ENCODE assay signal across 9 cellular contexts in the genomic region with DNA sequence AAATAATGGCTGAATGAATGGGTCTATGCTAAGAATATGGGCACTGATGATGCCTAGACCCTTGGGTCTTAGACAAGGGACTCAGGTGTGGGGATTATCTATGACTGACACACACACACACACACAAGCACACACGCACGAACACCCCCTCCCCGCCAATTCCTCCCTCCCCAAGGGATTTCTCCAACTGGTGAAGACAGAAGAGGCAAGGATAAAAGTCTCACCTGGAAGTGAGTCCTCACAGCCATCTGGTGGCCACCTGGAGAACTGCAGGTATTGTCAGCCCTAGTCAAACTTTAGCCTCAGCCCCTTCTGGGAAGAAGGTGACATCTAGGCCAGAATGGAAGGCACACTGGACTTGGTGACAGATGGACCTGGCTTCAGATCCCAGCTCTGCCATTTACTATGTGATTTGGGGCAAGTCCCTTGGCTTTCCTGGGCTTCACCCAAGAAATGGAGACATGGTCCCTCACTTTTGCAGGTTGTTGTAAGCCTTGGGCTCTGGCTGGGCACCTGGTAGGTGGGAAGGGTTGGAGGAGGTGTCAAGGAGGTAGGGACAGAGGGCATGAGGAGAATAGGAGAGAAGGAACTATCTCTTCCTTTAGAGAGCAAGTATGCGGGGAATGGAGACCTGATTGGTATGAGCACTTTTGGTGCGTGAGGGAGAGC. TPM values are rescaled to one million over a fixed set of nuclear protein-coding genes. Genes with fewer than 3 reads are reported as not detected.
A peak's percentile ranks its signal among the peaks of the same experiment; 100 is the strongest.
DNase-seq lines count a peak whose midpoint lies in the region; ATAC-seq and TF ChIP-seq lines count a peak whose summit lies in the region.
"Had no signal": no experiment of that assay in that cellular context is flagged by ENCODE, and none has a peak within 500 bp of the region (broad histone marks: within the 10 kb centered on the region; RNA-seq: fewer than 3 reads in every experiment).

No MANE protein-coding gene starts in this region.

- H3K27me3 ChIP-seq in CD8-positive, alpha-beta T cell (ENCODE audit: insufficient read depth, low read length), result no peaks in the 10 kb centered on the region
- no peaks in the 10 kb centered on the region for H3K27me3 ChIP-seq in RWPE2 (ENCODE audit: insufficient read depth, poor library complexity, severe bottlenecking)
- H3K27me3 ChIP-seq in heart right ventricle, result peaks cover 0 to under 1% (median 0%) of the 10 kb centered on the region in 7 donors
- H3K27me3 ChIP-seq in spleen (replicated peaks in 1 of 7), result peaks cover 0 to 15% (median 0%) of the 10 kb centered on the region in 7 donors

- H3K9me3 ChIP-seq in CD8-positive, alpha-beta T cell (ENCODE audit: low read length), result no peaks in the 10 kb centered on the region
- no peaks in the 10 kb centered on the region for H3K9me3 ChIP-seq in RWPE2 (ENCODE audit: severe bottlenecking)
- H3K9me3 ChIP-seq in heart right ventricle, result no peaks in the 10 kb centered on the region
- H3K9me3 ChIP-seq in spleen, result no peaks in the 10 kb centered on the region

- H3K9me3 Mint-ChIP-seq in CD8-positive, alpha-beta T cell, result no peaks in the 10 kb centered on the region
- no peaks in the 10 kb centered on the region for H3K9me3 Mint-ChIP-seq in stimulated activated memory B cell treated with anti-CD40 and anti-IgM and Interleukin-4, amounts not matched to agents 10 μg/mL and 1 μg/mL and 100 μg/mL, for 72 hours

- TF ChIP-seq CTCF in CD8-positive, alpha-beta T cell (IDR thresholded peaks at IDR 0.05), result peak; percentile 80
- TF ChIP-seq CTCF in RWPE2 (IDR thresholded peaks at IDR 0.05; ENCODE audit: poor library complexity, severe bottlenecking) (peak; percentile 88), heart right ventricle (IDR thresholded peaks at IDR 0.05) (peak; percentile 77 to 90 (median 88)), spleen (IDR thresholded peaks at IDR 0.05 in 8 of 11, conservative IDR thresholded peaks at IDR 0.05 in 3 of 11) (peak; percentile 75 to 95 (median 93))

- WGBS in heart right ventricle, 2 donors, result 40% methylated on average over 5 of the region's 5 CpGs
- 40 to 48% (median 45%) methylated on average over 5 of the region's 5 CpGs for WGBS in spleen, 5 donors

- peak; percentile 28 for ATAC-seq in CD8-positive, alpha-beta T cell
- ATAC-seq in RWPE2 (ENCODE audit: low read depth) (0 out of 3 replicates have a peak, but pooled peaks have one; percentile 22), heart right ventricle (no peak), HG03565 (IDR thresholded peaks at IDR 0.05; ENCODE audit: unreplicated experiment) (no peak)
- no peak for ATAC-seq in stimulated activated memory B cell treated with anti-CD40 and anti-IgM and Interleukin-4, amounts not matched to agents 10 μg/mL and 1 μg/mL and 100 μg/mL, for 72 hours

- H3K27ac Mint-ChIP-seq in CD8-positive, alpha-beta T cell, result no peak overlapping the region
- no peak overlapping the region for H3K27ac Mint-ChIP-seq in stimulated activated memory B cell treated with anti-CD40 and anti-IgM and Interleukin-4, amounts not matched to agents 10 μg/mL and 1 μg/mL and 100 μg/mL, for 72 hours

- peaks cover 19% of the 10 kb centered on the region for H3K4me1 ChIP-seq in CD8-positive, alpha-beta T cell (ENCODE audit: insufficient read depth, low read length)
- peaks cover 5% of the 10 kb centered on the region for H3K4me1 ChIP-seq in RWPE2 (ENCODE audit: insufficient read depth, poor library complexity, severe bottlenecking)
- H3K4me1 ChIP-seq in heart right ventricle, result peaks cover 7 to 27% (median 20%) of the 10 kb centered on the region in 9 donors
- H3K4me1 ChIP-seq in spleen, result peaks cover 15 to 40% (median 31%) of the 10 kb centered on the region in 6 donors

- CTCF ChIA-PET in CD8-positive, alpha-beta T cell (lab: Charles Lee), result interaction anchor here (0.6 to 12.0 kb wide), 23 partner anchors 10 to 679 kb away, joined by 3 to 298 read pairs (median 5); partner anchors contain the start of gene MAP3K6

- H3K36me3 Mint-ChIP-seq in CD8-positive, alpha-beta T cell, result no peaks in the 10 kb centered on the region
- H3K36me3 Mint-ChIP-seq in stimulated activated memory B cell treated with anti-CD40 and anti-IgM and Interleukin-4, amounts not matched to agents 10 μg/mL and 1 μg/mL and 100 μg/mL, for 72 hours, result no peaks in the 10 kb centered on the region

- H3K27me3 Mint-ChIP-seq in CD8-positive, alpha-beta T cell (ENCODE audit: low read depth), result no peaks in the 10 kb centered on the region
- no peaks in the 10 kb centered on the region for H3K27me3 Mint-ChIP-seq in stimulated activated memory B cell treated with anti-CD40 and anti-IgM and Interleukin-4, amounts not matched to agents 10 μg/mL and 1 μg/mL and 100 μg/mL, for 72 hours

- POLR2A ChIA-PET in CD8-positive, alpha-beta T cell (lab: Charles Lee), result interaction anchor here (1.0 kb wide), 1 partner anchor 56 kb away, joined by 4 read pairs; no protein-coding TSS in a partner anchor

- peak; percentile 53 to 86 (median 71) for DNase-seq in CD8-positive, alpha-beta T cell
- DNase-seq in HK-2 (ENCODE audit: unreplicated experiment), result peak; percentile 67
- DNase-seq in RWPE2 (ENCODE audit: low spot score), result no peak
- DNase-seq in activated naive CD4-positive, alpha-beta T cell (lab: John Stamatoyannopoulos, UW), result peak in 3 of 4 experiments; percentile 49 to 68 (median 56)
- DNase-seq in heart right ventricle, result peak; percentile 68 to 72
- peak; percentile 87 for DNase-seq in spleen

- peaks cover 10% of the 10 kb centered on the region for H3K4me1 Mint-ChIP-seq in CD8-positive, alpha-beta T cell (ENCODE audit: low read depth)
- peaks cover 25% of the 10 kb centered on the region for H3K4me1 Mint-ChIP-seq in stimulated activated memory B cell treated with anti-CD40 and anti-IgM and Interleukin-4, amounts not matched to agents 10 μg/mL and 1 μg/mL and 100 μg/mL, for 72 hours

- no peak for TF ChIP-seq POLR2A in spleen (IDR thresholded peaks at IDR 0.05)

- H3K36me3 ChIP-seq in CD8-positive, alpha-beta T cell (ENCODE audit: insufficient read depth, low read length), result no peaks in the 10 kb centered on the region
- H3K36me3 ChIP-seq in RWPE2 (ENCODE audit: low read depth) (no peaks in the 10 kb centered on the region), heart right ventricle (no peaks in the 10 kb centered on the region), spleen (no peaks in the 10 kb centered on the region)

- intact Hi-C loops in CD8-positive, alpha-beta T cell (cut with DNase I, micrococcal nuclease), result loop anchor here (1.0 to 5.0 kb wide), 4 partner anchors 31 to 346 kb away; no protein-coding TSS in a partner anchor
- intact Hi-C loops in heart right ventricle (cut with DNase I), result loop anchor here in 6 of 10 donors (1.0 to 10.0 kb wide), 6 partner anchors 22 to 284 kb away; partner anchors contain the start of gene MAP3K6 (in 1 of the 6)
- intact Hi-C loops in spleen (cut with DNase I; ENCODE audit: low total_unique reads), result no loop called here

- H3K4me3 Mint-ChIP-seq in CD8-positive, alpha-beta T cell, result no peak overlapping the region
- no peak overlapping the region for H3K4me3 Mint-ChIP-seq in stimulated activated memory B cell treated with anti-CD40 and anti-IgM and Interleukin-4, amounts not matched to agents 10 μg/mL and 1 μg/mL and 100 μg/mL, for 72 hours

- no peak overlapping the region for H3K27ac ChIP-seq in CD8-positive, alpha-beta T cell (ENCODE audit: low read depth, low read length)
- H3K27ac ChIP-seq in RWPE2 (ENCODE audit: poor library complexity, severe bottlenecking) (no peak overlapping the region), heart right ventricle (peak overlapping the region in 6 of 10 donors; percentile 6 to 48 (median 44)), spleen (no peak overlapping the region)

- no peak overlapping the region for H3K4me3 ChIP-seq in CD8-positive, alpha-beta T cell (ENCODE audit: low read depth, low read length)
- H3K4me3 ChIP-seq in RWPE2 (ENCODE audit: severe bottlenecking), result no peak overlapping the region
- no peak overlapping the region for H3K4me3 ChIP-seq in heart right ventricle
- no peak overlapping the region for H3K4me3 ChIP-seq in spleen

RNA-seq across cellular contexts. Expression of gene GPR3, which starts 4.0 kb away (rescaled TPM):
- 1 to 10 TPM in 1 of 2 experiments, not detected in 1; 1.1 TPM for total RNA-seq in CD8-positive, alpha-beta T cell
- 1 to 10 TPM in 2 of 10 donors, under 1 TPM in 7, not detected in 1; 0.27 to 2.0 (median 0.42) TPM for total RNA-seq in heart right ventricle
- polyA plus RNA-seq in heart right ventricle, result 1 to 10 TPM in 1 of 2 donors, under 1 TPM in 1; 0.29 to 3.4 TPM
- under 1 TPM in 3 of 7 donors, not detected in 4; 0.17 to 0.40 (median 0.28) TPM for total RNA-seq in spleen
- under 1 TPM; 0.05 to 0.15 (median 0.10) TPM for polyA plus RNA-seq in spleen

RNA-seq across cellular contexts. Expression of gene CD164L2, which starts 5.3 kb away (rescaled TPM):
- total RNA-seq in CD8-positive, alpha-beta T cell, result not detected
- total RNA-seq in heart right ventricle, result not detected
- not detected for polyA plus RNA-seq in heart right ventricle
- total RNA-seq in spleen, result not detected
- polyA plus RNA-seq in spleen, result under 1 TPM in 1 of 3 donors, not detected in 2; 0.06 TPM
- total RNA-seq: skeletal muscle tissue had no signal

RNA-seq across cellular contexts. Expression of gene FCN3, which starts 13.8 kb away (rescaled TPM):
- total RNA-seq in CD8-positive, alpha-beta T cell, result not detected
- total RNA-seq in heart right ventricle, result 100 to 1,000 TPM in 1 of 10 donors, 10 to 100 TPM in 3, 1 to 10 TPM in 6; 1.6 to 161 (median 4.2) TPM
- 100 to 1,000 TPM; 124 to 210 TPM for polyA plus RNA-seq in heart right ventricle
- 10 to 100 TPM in 3 of 7 donors, 1 to 10 TPM in 4; 4.4 to 21.7 (median 7.7) TPM for total RNA-seq in spleen
- 10 to 100 TPM in 2 of 3 donors, 1 to 10 TPM in 1; 3.7 to 14.4 (median 11.7) TPM for polyA plus RNA-seq in spleen
- total RNA-seq: skeletal muscle tissue had no signal

RNA-seq across cellular contexts. Expression of gene MAP3K6, which starts 21.7 kb away (rescaled TPM):
- 10 to 100 TPM; 17.5 to 19.9 TPM for total RNA-seq in CD8-positive, alpha-beta T cell
- total RNA-seq in heart right ventricle (10 to 100 TPM; 18.6 to 71.1 (median 27.1) TPM), spleen (10 to 100 TPM; 20.4 to 55.0 (median 38.0) TPM)
- polyA plus RNA-seq in heart right ventricle (100 to 1,000 TPM in 1 of 2 donors, 10 to 100 TPM in 1; 58.5 to 179 TPM), spleen (10 to 100 TPM; 20.3 to 31.7 (median 29.6) TPM)

RNA-seq across cellular contexts. Expression of gene SYTL1, which starts 46.6 kb away (rescaled TPM):
- 100 to 1,000 TPM; 103 to 113 TPM for total RNA-seq in CD8-positive, alpha-beta T cell
- total RNA-seq in heart right ventricle (1 to 10 TPM in 2 of 10 donors, under 1 TPM in 8; 0.30 to 4.3 (median 0.68) TPM), spleen (10 to 100 TPM; 54.9 to 97.0 (median 63.2) TPM)
- polyA plus RNA-seq in heart right ventricle (1 to 10 TPM in 1 of 2 donors, under 1 TPM in 1; 0.46 to 2.5 TPM), spleen (100 to 1,000 TPM; 111 to 208 (median 159) TPM)

Comparison
In these comparisons a context has a peak if more than half of its experiments do, and no peak if none do; other contexts are left out.
1. ATAC-seq: peak in CD8-positive, alpha-beta T cell (single experiment) and RWPE2 (single experiment); none in heart right ventricle (0 of 8), HG03565 (single experiment) and stimulated activated memory B cell treated with anti-CD40 and anti-IgM and Interleukin-4, amounts not matched to agents 10 μg/mL and 1 μg/mL and 100 μg/mL, for 72 hours (single experiment).
2. H3K27ac ChIP-seq: peak in heart right ventricle (6 of 10); none in CD8-positive, alpha-beta T cell (single experiment), RWPE2 (single experiment) and spleen (0 of 8).
3. Peak in every context shown above with its lines, with median percentiles within 50 percentile points of each other: CTCF ChIP-seq.